ENCODE assay signal across 11 cellular contexts in the genomic region with DNA sequence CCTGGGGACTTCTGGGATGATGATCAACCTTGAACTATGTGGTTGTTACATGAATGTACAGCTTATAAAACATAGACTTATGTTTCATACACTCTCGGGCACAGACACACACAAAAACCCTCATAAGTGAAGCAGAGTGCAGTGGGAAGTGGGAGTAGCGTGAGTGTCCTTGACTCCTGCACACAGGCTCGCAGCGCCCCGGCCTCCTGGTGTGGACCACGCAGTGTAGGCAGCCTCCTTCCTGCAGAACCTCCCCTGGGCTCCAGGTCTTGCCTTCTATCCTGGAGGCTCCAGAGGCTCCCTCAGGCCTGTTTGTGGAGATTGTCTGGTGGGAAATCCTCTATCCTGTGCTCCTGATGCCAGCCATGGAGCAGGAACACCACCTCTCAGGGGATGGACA. TPM values are rescaled to one million over a fixed set of nuclear protein-coding genes. Genes with fewer than 3 reads are reported as not detected.
"Had no signal": no experiment of that assay in that cellular context is flagged by ENCODE, and none has a peak within 500 bp of the region (broad histone marks: within the 10 kb centered on the region; RNA-seq: fewer than 3 reads in every experiment).

No MANE protein-coding gene starts in this region.

RNA-seq across cellular contexts. Expression of a gene that starts 25.7 kb away (rescaled TPM):
- total RNA-seq: stomach, subcutaneous adipose tissue, suprapubic skin, temporal lobe, thoracic aorta, thyroid gland, transverse colon, ureter, urinary bladder, uterus, vagina had no signal
- polyA plus RNA-seq: stomach, urinary bladder had no signal
